6 cellular contexts compared by ENCODE assay signal in the genomic region with DNA sequence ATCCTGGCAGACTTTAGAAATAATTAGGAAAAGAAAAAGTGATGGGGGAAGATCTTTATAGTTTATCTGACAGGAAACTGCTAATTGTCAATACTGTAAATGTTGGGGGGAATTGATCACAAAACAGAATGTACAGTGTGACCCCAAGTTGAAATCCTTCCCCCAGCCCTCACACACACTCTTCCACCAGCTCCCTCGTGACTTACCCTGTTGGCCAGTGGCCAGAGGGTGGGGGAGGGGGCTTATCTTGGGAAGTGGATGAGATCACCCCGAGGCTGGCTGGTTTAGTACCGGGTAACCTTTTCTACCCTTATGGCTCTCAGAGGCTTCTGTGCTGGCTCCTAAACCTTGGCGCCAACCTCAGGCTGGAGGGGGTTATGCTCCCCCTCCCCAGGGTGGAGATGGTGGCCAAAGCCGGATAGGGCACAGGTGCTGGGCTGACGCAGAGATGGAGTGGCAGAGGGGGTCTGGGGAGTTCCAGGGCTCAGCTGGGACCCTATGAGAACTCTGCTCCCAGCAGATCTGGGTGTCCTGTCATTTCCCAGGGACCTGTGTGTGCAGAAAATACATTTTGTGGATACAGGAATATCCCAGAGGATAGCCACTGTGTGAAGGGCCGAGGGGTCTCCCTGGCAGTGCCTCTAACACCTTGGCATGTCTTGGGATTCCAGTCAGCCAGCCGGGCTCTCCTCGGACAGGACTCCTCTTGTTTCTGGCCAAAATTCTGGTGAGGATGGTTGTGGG. TPM values are rescaled to one million over a fixed set of nuclear protein-coding genes. Genes with fewer than 3 reads are reported as not detected.
DNase-seq lines count a peak whose midpoint lies in the region; ATAC-seq and TF ChIP-seq lines count a peak whose summit lies in the region.

No MANE protein-coding gene starts in this region.

- no peak for TF ChIP-seq POLR2A in GM18505 (IDR thresholded peaks at IDR 0.05; ENCODE audit: borderline replicate concordance, extremely low read depth, insufficient read depth, insufficient read length)

- in situ Hi-C loops in ACHN (cut with HindIII; ENCODE audit: low pct_ligation_motif_present, low pct_unique_long_range_greater_than_20kb, low sequenced_read_pairs) = loop anchor here (5.0 kb wide), 1 partner anchor 37 kb away; a partner anchor contains a TSS

- ATAC-seq in GM18505 (IDR thresholded peaks at IDR 0.05; ENCODE audit: unreplicated experiment) (no peak), GM19467 (IDR thresholded peaks at IDR 0.05; ENCODE audit: unreplicated experiment) (no peak)

- H3K4me1 ChIP-seq in left ventricle myocardium inferior = peaks cover 49% of the 10 kb centered on the region
- H3K4me1 ChIP-seq in urinary bladder (ENCODE audit: insufficient read depth) = peaks cover 2% of the 10 kb centered on the region

- H3K36me3 ChIP-seq in left ventricle myocardium inferior (no peaks in the 10 kb centered on the region), urinary bladder (ENCODE audit: insufficient read depth) (no peaks in the 10 kb centered on the region)

- H3K4me3 ChIP-seq in left ventricle myocardium inferior (no peak overlapping the region), urinary bladder (ENCODE audit: low read depth, low read length) (no peak overlapping the region)

- peak overlapping the region; percentile 96 for H3K27ac ChIP-seq in left ventricle myocardium inferior (replicated peaks)
- H3K27ac ChIP-seq in urinary bladder (ENCODE audit: low read depth) = peak overlapping the region; percentile 91

- intact Hi-C loops in left ventricle myocardium inferior (cut with micrococcal nuclease) = no loop called here

- no peaks in the 10 kb centered on the region for H3K9me3 ChIP-seq in left ventricle myocardium inferior (replicated peaks)

- TF ChIP-seq CTCF in left ventricle myocardium inferior (IDR thresholded peaks at IDR 0.05; ENCODE audit: borderline replicate concordance) = no peak

- 16% methylated on average over 9 of the region's 9 CpGs for WGBS in urinary bladder

- H3K27me3 ChIP-seq in left ventricle myocardium inferior (ENCODE audit: low read depth) = no peaks in the 10 kb centered on the region

- DNase-seq in ACHN (peak; percentile 90), NCI-H524 (lab: John Stamatoyannopoulos, UW) (peak; percentile 91 to 92), left ventricle myocardium inferior (peak; percentile 79)

RNA-seq across cellular contexts. Expression of a gene that starts 18.6 kb away (rescaled TPM):
- total RNA-seq in left ventricle myocardium inferior (not detected), urinary bladder (not detected)
- polyA plus RNA-seq in urinary bladder = not detected

RNA-seq across cellular contexts. Expression of a gene that starts 19.8 kb away (rescaled TPM):
- total RNA-seq in left ventricle myocardium inferior = 2.8 TPM
- 5.6 TPM for total RNA-seq in urinary bladder
- polyA plus RNA-seq in urinary bladder = 5.0 TPM

RNA-seq across cellular contexts. Expression of a gene that starts 25.2 kb away (rescaled TPM):
- 135 TPM for total RNA-seq in left ventricle myocardium inferior
- 7.0 TPM for total RNA-seq in urinary bladder
- 26.1 TPM for polyA plus RNA-seq in urinary bladder

RNA-seq across cellular contexts. Expression of a gene that starts 34.1 kb away (rescaled TPM):
- total RNA-seq in left ventricle myocardium inferior = 127 TPM
- 52.0 TPM for total RNA-seq in urinary bladder
- polyA plus RNA-seq in urinary bladder = 174 TPM

RNA-seq across cellular contexts. Expression of a gene that starts 35.2 kb away (rescaled TPM):
- total RNA-seq in left ventricle myocardium inferior = 88.5 TPM
- 12.9 TPM for total RNA-seq in urinary bladder
- polyA plus RNA-seq in urinary bladder = 32.5 TPM

Comparison
In these comparisons a context has a peak if more than half of its experiments do, and no peak if none do; other contexts are left out.
1. RNA of a gene that starts 25.2 kb away (total RNA-seq): 135 TPM in left ventricle myocardium inferior (single experiment); 7.0 TPM in urinary bladder (single experiment); every median in the first group is over 10 times any median in the second.
2. Peak in every context shown above with its lines, with median percentiles within 50 percentile points of each other: DNase-seq.